In the genomic region with DNA sequence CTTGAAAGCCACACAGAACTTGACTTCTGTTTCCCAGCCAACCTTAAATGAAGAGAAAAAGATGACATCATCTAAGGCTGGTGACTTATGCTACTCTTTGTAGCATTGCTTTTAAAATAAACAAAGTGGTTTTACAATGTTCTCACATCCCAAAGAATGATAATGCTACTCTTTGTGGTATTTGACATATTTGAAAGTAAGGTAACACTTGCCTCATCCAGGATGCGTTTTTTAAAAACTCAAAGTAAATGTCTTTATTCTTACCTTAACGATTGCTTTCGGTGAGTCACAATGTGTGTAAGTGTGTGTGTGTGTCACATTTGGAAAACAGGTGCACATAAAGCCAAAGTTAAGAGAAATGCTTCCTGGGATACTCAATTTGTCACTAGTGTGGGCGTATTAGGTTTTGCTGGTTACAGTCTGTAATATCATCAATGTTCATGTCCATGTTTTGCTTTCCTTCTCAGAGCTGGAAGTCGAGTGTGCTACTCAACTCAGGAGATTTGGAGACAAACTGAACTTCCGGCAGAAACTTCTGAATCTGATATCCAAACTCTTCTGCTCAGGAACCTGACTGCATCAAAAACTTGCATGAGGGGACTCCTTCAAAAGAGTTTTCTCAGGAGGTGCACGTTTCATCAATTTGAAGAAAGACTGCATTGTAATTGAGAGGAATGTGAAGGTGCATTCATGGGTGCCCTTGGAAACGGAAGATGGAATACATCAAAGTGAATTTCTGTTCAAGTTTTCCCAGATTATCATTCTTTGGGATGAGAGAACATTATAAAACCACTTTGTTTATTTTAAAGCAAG, we compare ENCODE assay signal across 10 cellular contexts. TPM values are rescaled to one million over a fixed set of nuclear protein-coding genes. Genes with fewer than 3 reads are reported as not detected.
DNase-seq lines count a peak whose midpoint lies in the region; ATAC-seq and TF ChIP-seq lines count a peak whose summit lies in the region.
"Had no signal": no experiment of that assay in that cellular context is flagged by ENCODE, and none has a peak within 500 bp of the region (broad histone marks: within the 10 kb centered on the region; RNA-seq: fewer than 3 reads in every experiment).

No MANE protein-coding gene starts in this region.

- peaks cover 45% of the 10 kb centered on the region for H3F3A ChIP-seq in GM23248 (ENCODE audit: insufficient read depth)

- intact Hi-C loops in activated B cell treated with CpG ODN at 0.5 μM for 24 hours (cut with micrococcal nuclease): no loop called here

- H3K9me3 Mint-ChIP-seq in activated B cell treated with CpG ODN at 0.5 μM for 24 hours: no peaks in the 10 kb centered on the region

- H3K36me3 ChIP-seq in BE2C: peaks cover 8% of the 10 kb centered on the region
- peaks cover 5% of the 10 kb centered on the region for H3K36me3 ChIP-seq in GM23248 (ENCODE audit: low read depth)
- H3K36me3 ChIP-seq in iPS DF 6.9 (ENCODE audit: control insufficient read depth, insufficient read depth, low read length): peaks cover 5% of the 10 kb centered on the region; the same call in 1 of the 2 replicates
- H3K36me3 ChIP-seq: thoracic aorta had no signal

- CTCF ChIA-PET in activated B cell treated with CpG ODN at 0.5 μM for 24 hours (lab: Charles Lee): no interaction called here

- POLR2A ChIA-PET in activated B cell treated with CpG ODN at 0.5 μM for 24 hours (lab: Charles Lee): interaction anchor here (0.6 to 4.0 kb wide), 4 partner anchors 18 to 57 kb away, joined by 3 to 122 read pairs (median 74); no protein-coding TSS in a partner anchor

- H2AFZ ChIP-seq in GM23248: no peak overlapping the region

- no peak for TF ChIP-seq CTCF in BE2C (IDR thresholded peaks at IDR 0.05; ENCODE audit: low read depth, low read length)
- TF ChIP-seq CTCF in activated B cell treated with CpG ODN at 0.5 μM for 24 hours (IDR thresholded peaks at IDR 0.05): no peak

- peaks cover 68% of the 10 kb centered on the region for H3K4me1 Mint-ChIP-seq in activated B cell treated with CpG ODN at 0.5 μM for 24 hours

- H3K9me3 ChIP-seq in BE2C (no peaks in the 10 kb centered on the region), GM23248 (ENCODE audit: low read depth) (no peaks in the 10 kb centered on the region), iPS DF 6.9 (ENCODE audit: control insufficient read depth, insufficient read depth, low read length) (no peaks in the 10 kb centered on the region)
- H3K9me3 ChIP-seq: thoracic aorta had no signal

- no peak for ATAC-seq in activated B cell treated with CpG ODN at 0.5 μM for 24 hours (ENCODE audit: low read depth)
- ATAC-seq in HG02763 (IDR thresholded peaks at IDR 0.05; ENCODE audit: unreplicated experiment): no peak

- H3K27ac Mint-ChIP-seq in activated B cell treated with CpG ODN at 0.5 μM for 24 hours: peak overlapping the region; percentile 41

- DNase-seq in BE2C (no peak), GM23248 (peak; percentile 80), activated B cell treated with CpG ODN at 0.5 μM for 24 hours (no peak), iPS DF 6.9 (ENCODE audit: low read depth, low spot score) (no peak), HUDEP-2 (lab: John Stamatoyannopoulos, UW; ENCODE audit: unreplicated experiment in 76 of 76) (no peak), anterior cingulate cortex (lab: John Stamatoyannopoulos, UW) (no peak), RPMI8226 (no peak)
- DNase-seq: NCI-H1436 treated with DMSO at 0.1 percent for 48 hours had no signal

- no peak overlapping the region for H3K27ac ChIP-seq in GM23248
- H3K27ac ChIP-seq in iPS DF 6.9 (ENCODE audit: low read length): no peak overlapping the region
- H3K27ac ChIP-seq: thoracic aorta had no signal

- no peaks in the 10 kb centered on the region for H3K9me2 ChIP-seq in GM23248 (ENCODE audit: insufficient read depth)

- H3K27me3 Mint-ChIP-seq in activated B cell treated with CpG ODN at 0.5 μM for 24 hours: no peaks in the 10 kb centered on the region

- peaks cover 33% of the 10 kb centered on the region for H3K79me2 ChIP-seq in GM23248 (ENCODE audit: insufficient read depth)

- WGBS in GM23248 (ENCODE audit: low coverage in 1 of 2, low lambda C conversion rate in 2 of 2, missing lambda C conversion rate in 2 of 2), 2 experiments: 83% methylated on average over 8 of the region's 8 CpGs
- no CpG with 5 or more reads among the region's 8 CpGs for WGBS in iPS DF 6.9 (ENCODE audit: insufficient coverage, insufficient read length)

- no peaks in the 10 kb centered on the region for H4K20me1 ChIP-seq in GM23248 (ENCODE audit: insufficient read depth)

- H3K36me3 Mint-ChIP-seq in activated B cell treated with CpG ODN at 0.5 μM for 24 hours (ENCODE audit: low read depth): peaks cover 52% of the 10 kb centered on the region

- H3K27me3 ChIP-seq in BE2C (no peaks in the 10 kb centered on the region), GM23248 (replicated peaks; ENCODE audit: insufficient read depth) (no peaks in the 10 kb centered on the region), iPS DF 6.9 (ENCODE audit: control insufficient read depth, insufficient read depth, low read length) (no peaks in the 10 kb centered on the region)

- peak overlapping the region; percentile 87 for H3K4me2 ChIP-seq in GM23248 (ENCODE audit: unreplicated experiment)

- peak overlapping the region; percentile 92 for H3K4me3 Mint-ChIP-seq in activated B cell treated with CpG ODN at 0.5 μM for 24 hours

- in situ Hi-C loops in GM23248 (cut with MboI): no loop called here

- H3K4me3 ChIP-seq in BE2C (ENCODE audit: low read depth, low read length): peak overlapping the region; percentile 76
- H3K4me3 ChIP-seq in GM23248: no peak overlapping the region
- H3K4me3 ChIP-seq in iPS DF 6.9 (ENCODE audit: low read length): peak overlapping the region; percentile 32; the same call in 1 of the 2 replicates
- H3K4me3 ChIP-seq: thoracic aorta had no signal

- no peak overlapping the region for H3K9ac ChIP-seq in GM23248

- peaks cover 2% of the 10 kb centered on the region; the same call in 1 of the 2 replicates for H3K4me1 ChIP-seq in BE2C
- peaks cover 28% of the 10 kb centered on the region for H3K4me1 ChIP-seq in GM23248 (ENCODE audit: insufficient read depth)
- H3K4me1 ChIP-seq in iPS DF 6.9 (ENCODE audit: control insufficient read depth, insufficient read depth, low read length): peaks cover 2% of the 10 kb centered on the region; the same call in 1 of the 2 replicates

RNA-seq across cellular contexts. Expression of gene PMAIP1, which starts 2.6 kb away (rescaled TPM):
- 21.2 TPM for polyA plus RNA-seq in BE2C (2012; ENCODE audit: insufficient read depth, insufficient read length, low read depth)
- 5.2 and 5.3 TPM in 2 replicates for total RNA-seq in GM23248 (2014; rRNA removed; shearing (Covaris generic))
- polyA plus RNA-seq in GM23248 (2016; fragmentation: Nextera tagmentation; extraction: Ambion mirVana): 7.5 and 9.3 TPM in 2 replicates
- 68.5 and 69.9 TPM in 2 replicates for total RNA-seq in activated B cell treated with CpG ODN at 0.5 μM for 24 hours
- total RNA-seq: thoracic aorta had no signal

Comparison
In these comparisons a context has a peak if more than half of its experiments do, and no peak if none do; other contexts are left out.
1. RNA of gene PMAIP1, which starts 2.6 kb away (total RNA-seq): 68.5 to 69.9 TPM in activated B cell treated with CpG ODN at 0.5 μM for 24 hours; 5.2 to 5.3 TPM in GM23248; every median in the first group is over 10 times any median in the second.